In the genomic region with DNA sequence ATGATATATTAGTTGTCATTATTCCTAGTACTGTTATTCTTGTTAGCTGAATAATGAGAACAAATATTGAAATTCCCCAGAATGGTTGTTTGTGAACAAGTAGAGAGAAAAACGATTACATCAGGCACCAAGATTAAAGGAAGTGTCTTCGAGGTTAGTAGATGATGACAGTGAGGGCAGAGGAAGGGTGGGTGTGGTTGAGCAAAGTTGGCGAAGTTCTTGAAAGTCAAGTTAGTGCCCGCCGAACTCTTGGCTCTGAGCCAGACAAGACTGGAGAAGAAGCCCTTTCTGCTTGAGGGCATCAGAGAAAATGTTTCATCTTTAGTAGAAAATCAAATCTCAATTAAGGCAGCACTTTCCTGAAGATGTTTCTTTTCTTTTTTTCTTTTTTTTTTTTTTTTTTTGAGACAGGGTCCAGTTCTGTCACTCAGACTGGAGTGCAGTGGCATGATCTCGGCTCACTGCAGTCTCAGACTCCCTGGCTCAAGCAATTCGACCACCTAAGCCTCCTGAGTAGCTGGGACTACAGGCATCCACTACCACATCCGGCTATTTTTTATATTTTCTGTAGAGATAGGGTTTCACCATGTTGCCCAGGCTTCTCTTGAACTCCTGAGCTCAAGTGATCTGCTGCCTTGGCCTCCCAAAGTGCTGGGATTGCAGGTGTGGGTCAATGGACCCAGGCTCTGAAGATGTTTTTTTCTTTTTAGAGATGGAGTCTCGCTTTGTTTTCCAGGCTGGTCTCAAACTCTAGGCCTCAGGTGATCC, we compare ENCODE assay signal across 9 cellular contexts.
DNase-seq lines count a peak whose midpoint lies in the region; ATAC-seq and TF ChIP-seq lines count a peak whose summit lies in the region.
"Had no signal": no experiment of that assay in that cellular context is flagged by ENCODE, and none has a peak within 500 bp of the region (broad histone marks: within the 10 kb centered on the region; RNA-seq: fewer than 3 reads in every experiment).

No MANE protein-coding gene starts in this region.

- ATAC-seq in HG02798 (IDR thresholded peaks at IDR 0.05; ENCODE audit: poor library complexity, unreplicated experiment) (no peak), GM21619 (IDR thresholded peaks at IDR 0.05; ENCODE audit: unreplicated experiment) (no peak)

- H3K27me3 ChIP-seq in adrenal gland (no peaks in the 10 kb centered on the region), sigmoid colon (no peaks in the 10 kb centered on the region)

- H3K4me1 Mint-ChIP-seq in T-helper 2 cell treated with Interferon-gamma antibody and Interleukin-4, amounts not matched to agents 5 μg/mL and 100 μg/mL, for 36 hours (ENCODE audit: low read depth): peaks cover 49% of the 10 kb centered on the region
- H3K4me1 Mint-ChIP-seq in osteocyte (ENCODE audit: unreplicated experiment): peaks cover 6% of the 10 kb centered on the region

- H3K9me3 ChIP-seq in adrenal gland (replicated peaks in 1 of 3): no peaks in the 10 kb centered on the region
- H3K9me3 ChIP-seq in sigmoid colon: no peaks in the 10 kb centered on the region

- H3K4me3 ChIP-seq in adrenal gland: no peak overlapping the region
- no peak overlapping the region for H3K4me3 ChIP-seq in sigmoid colon

- TF ChIP-seq CTCF in adrenal gland (IDR thresholded peaks at IDR 0.05) (no peak), sigmoid colon (IDR thresholded peaks at IDR 0.05) (no peak), osteocyte (IDR thresholded peaks at IDR 0.05) (no peak)

- 72 to 79% (median 76%) methylated on average over 9 of the region's 9 CpGs for WGBS in adrenal gland, 4 donors
- 49 to 54% methylated on average over 9 of the region's 9 CpGs for WGBS in sigmoid colon, 2 donors

- no peak overlapping the region for H3K27ac ChIP-seq in adrenal gland
- no peak overlapping the region for H3K27ac ChIP-seq in sigmoid colon

- H3K36me3 Mint-ChIP-seq in T-helper 2 cell treated with Interferon-gamma antibody and Interleukin-4, amounts not matched to agents 5 μg/mL and 100 μg/mL, for 36 hours (ENCODE audit: low read depth): peaks cover 7% of the 10 kb centered on the region
- no peaks in the 10 kb centered on the region for H3K36me3 Mint-ChIP-seq in osteocyte (ENCODE audit: unreplicated experiment)

- H3K4me1 ChIP-seq in adrenal gland (replicated peaks in 1 of 2) (no peaks in the 10 kb centered on the region), sigmoid colon (no peaks in the 10 kb centered on the region)

- H3K36me3 ChIP-seq in adrenal gland (replicated peaks in 1 of 2) (no peaks in the 10 kb centered on the region), sigmoid colon (no peaks in the 10 kb centered on the region)

- no peak for TF ChIP-seq EP300 in sigmoid colon (IDR thresholded peaks at IDR 0.05)

- peak overlapping the region; percentile 94 for H3K27ac Mint-ChIP-seq in T-helper 2 cell treated with Interferon-gamma antibody and Interleukin-4, amounts not matched to agents 5 μg/mL and 100 μg/mL, for 36 hours
- H3K27ac Mint-ChIP-seq in osteocyte (ENCODE audit: unreplicated experiment): no peak overlapping the region

- peak overlapping the region; percentile 63 for H3K4me3 Mint-ChIP-seq in T-helper 2 cell treated with Interferon-gamma antibody and Interleukin-4, amounts not matched to agents 5 μg/mL and 100 μg/mL, for 36 hours
- no peak overlapping the region for H3K4me3 Mint-ChIP-seq in osteocyte (ENCODE audit: unreplicated experiment)

- no peaks in the 10 kb centered on the region for H3K27me3 Mint-ChIP-seq in T-helper 2 cell treated with Interferon-gamma antibody and Interleukin-4, amounts not matched to agents 5 μg/mL and 100 μg/mL, for 36 hours (ENCODE audit: low read depth)
- H3K27me3 Mint-ChIP-seq in osteocyte (ENCODE audit: unreplicated experiment): no peaks in the 10 kb centered on the region

- no peak for TF ChIP-seq POLR2A in adrenal gland (IDR thresholded peaks at IDR 0.05)
- no peak for TF ChIP-seq POLR2A in sigmoid colon (IDR thresholded peaks at IDR 0.05)

- peaks cover 4% of the 10 kb centered on the region for H3K9me3 Mint-ChIP-seq in T-helper 2 cell treated with Interferon-gamma antibody and Interleukin-4, amounts not matched to agents 5 μg/mL and 100 μg/mL, for 36 hours
- no peaks in the 10 kb centered on the region for H3K9me3 Mint-ChIP-seq in osteocyte (ENCODE audit: unreplicated experiment)

- DNase-seq in Ammon's horn (ENCODE audit: low spot score) (peak; percentile 65), adrenal gland (peak in 6 of 7 donors; percentile 47 to 73 (median 66)), sigmoid colon (peak; percentile 80), osteocyte (ENCODE audit: extremely low spot score, unreplicated experiment) (no peak), HT-29 (ENCODE audit: low spot score) (no peak)
- DNase-seq in T-helper 2 cell treated with Interferon-gamma antibody and Interleukin-4, amounts not matched to agents 5 μg/mL and 100 μg/mL, for 36 hours (ENCODE audit: low spot score): peak; percentile 44
- DNase-seq: IMR-90 had no signal

- intact Hi-C loops in adrenal gland (cut with DNase I): no loop called here
- intact Hi-C loops in sigmoid colon (cut with DNase I): no loop called here

Comparison
In these comparisons a context has a peak if more than half of its experiments do, and no peak if none do; other contexts are left out.
1. DNase-seq: peak in Ammon's horn (single experiment), T-helper 2 cell treated with Interferon-gamma antibody and Interleukin-4, amounts not matched to agents 5 μg/mL and 100 μg/mL, for 36 hours (single experiment), adrenal gland (6 of 7) and sigmoid colon (single experiment); none in osteocyte (single experiment) and HT-29 (single experiment).